Comparison of ENCODE assay signal across 8 cellular contexts in the genomic region with DNA sequence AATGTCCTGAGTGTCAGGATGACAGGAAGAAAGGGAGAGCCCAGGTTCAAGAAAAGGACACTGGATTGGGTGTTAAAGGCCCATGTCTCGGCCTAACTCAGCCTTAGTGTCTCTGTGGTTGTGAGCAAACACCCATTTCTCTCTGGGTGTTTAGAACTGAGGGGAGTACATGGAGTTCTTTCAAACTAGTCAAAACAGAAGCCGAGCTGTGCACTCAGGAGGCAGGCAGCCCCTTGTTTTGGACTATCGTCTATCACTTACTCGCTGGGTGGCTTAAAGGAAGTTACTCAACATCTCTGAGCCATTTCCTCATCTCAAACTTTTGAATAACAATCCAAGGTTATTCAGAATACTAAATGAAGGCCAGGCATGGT. TPM values are rescaled to one million over a fixed set of nuclear protein-coding genes. Genes with fewer than 3 reads are reported as not detected.
A peak's percentile ranks its signal among the peaks of the same experiment; 100 is the strongest.
DNase-seq lines count a peak whose midpoint lies in the region; ATAC-seq, FAIRE-seq and TF ChIP-seq lines count a peak whose summit lies in the region.

No MANE protein-coding gene starts in this region.

- DNase-seq in activated CD4-positive, alpha-beta T cell treated with anti-CD3 and anti-CD28 coated beads for 48 hours = peak; percentile 74
- DNase-seq in activated CD4-positive, alpha-beta T cell treated with anti-CD3 and anti-CD28 coated beads for 1 hour = no peak
- peak; percentile 44 for DNase-seq in activated T-cell treated with anti-CD3 and anti-CD28 coated beads, Interleukin-2, amount 50 U/mL, for 1 hour
- DNase-seq in immature natural killer cell = peak; percentile 57 to 71 (median 60)
- peak; percentile 51 for DNase-seq in stimulated activated naive CD8-positive, alpha-beta T cell treated with anti-CD3 and anti-CD28 coated beads, Interleukin-15, Interleukin-2, amounts not matched to agents 100 U/mL and 50 U/mL, for 24 hours
- no peak for DNase-seq in kidney
- DNase-seq in GM13977 (ENCODE audit: low spot score) = no peak

- H3K36me3 Mint-ChIP-seq in immature natural killer cell = no peaks in the 10 kb centered on the region

- in situ Hi-C loops in GM13977 (cut with MboI; ENCODE audit: low pct_unique_long_range_greater_than_20kb, low sequenced_read_pairs, unreplicated experiment) = no loop called here

- no peaks in the 10 kb centered on the region for H3K36me3 ChIP-seq in kidney (ENCODE audit: control insufficient read depth in 1 of 2, insufficient read depth in 2 of 2, low read length in 2 of 2)

- peak overlapping the region; percentile 94 to 98 (median 95) for H3K27ac Mint-ChIP-seq in immature natural killer cell

- no peaks in the 10 kb centered on the region for H3K4me1 ChIP-seq in kidney (ENCODE audit: control insufficient read depth in 1 of 2, insufficient read depth in 1 of 2, low read depth in 1 of 2, low read length in 2 of 2)

- H3K9ac ChIP-seq in kidney (ENCODE audit: low read length in 2 of 2) = peak overlapping the region in 1 of 2 donors; percentile 34

- H3K9me3 ChIP-seq in kidney (ENCODE audit: control insufficient read depth in 1 of 2, low read length in 2 of 2) = no peaks in the 10 kb centered on the region

- no peaks in the 10 kb centered on the region for H3K9me3 Mint-ChIP-seq in immature natural killer cell

- peak; percentile 55 for ATAC-seq in stimulated activated naive CD8-positive, alpha-beta T cell treated with anti-CD3 and anti-CD28 coated beads, Interleukin-15, Interleukin-2, amounts not matched to agents 100 U/mL and 50 U/mL, for 24 hours
- ATAC-seq in HG02885 (IDR thresholded peaks at IDR 0.05; ENCODE audit: poor library complexity, unreplicated experiment) = no peak

- H3K27ac ChIP-seq in kidney (ENCODE audit: low read depth in 2 of 2, low read length in 2 of 2) = peak overlapping the region in 1 of 2 donors; percentile 20

- TF ChIP-seq CTCF in kidney (IDR thresholded peaks at IDR 0.05; ENCODE audit: borderline replicate concordance, extremely low read depth, insufficient read depth) (no peak), GM13977 (IDR thresholded peaks at IDR 0.05; ENCODE audit: extremely low read depth, insufficient read depth, missing control alignments) (no peak)

- intact Hi-C loops in kidney (cut with DNase I) = no loop called here

- peak overlapping the region; percentile 38 to 86 (median 76) for H3K4me3 Mint-ChIP-seq in immature natural killer cell

- no peak for FAIRE-seq in kidney (lab: Jason Lieb, UNC)

- H3K4me1 Mint-ChIP-seq in immature natural killer cell = peaks cover 77 to 82% of the 10 kb centered on the region in 2 donors

- no peak overlapping the region for H3K4me3 ChIP-seq in kidney (ENCODE audit: low read length in 2 of 2)

- peaks cover 2 to 18% (median 11%) of the 10 kb centered on the region in 3 donors for H3K27me3 Mint-ChIP-seq in immature natural killer cell (ENCODE audit: low read depth in 3 of 3)

RNA-seq across cellular contexts. Expression of a gene that starts 40.0 kb away (rescaled TPM):
- 10 to 100 TPM in 2 of 3 donors, 1 to 10 TPM in 1; 5.1 to 17.2 (median 10.5) TPM for polyA plus RNA-seq in immature natural killer cell
- total RNA-seq in kidney = 12.3 TPM
- polyA plus RNA-seq in kidney (ENCODE audit: insufficient read depth, low read depth, low replicate concordance) = 9.7 TPM

RNA-seq across cellular contexts. Expression of a gene that starts 40.9 kb away (rescaled TPM):
- polyA plus RNA-seq in immature natural killer cell (1 to 10 TPM; 2.8 to 8.8 (median 4.9) TPM), kidney (ENCODE audit: insufficient read depth, low read depth, low replicate concordance) (20.4 TPM)
- 24.9 TPM for total RNA-seq in kidney

RNA-seq across cellular contexts. Expression of a gene that starts 46.4 kb away (rescaled TPM):
- 10 to 100 TPM in 2 of 3 donors, 1 to 10 TPM in 1; 7.6 to 19.6 (median 14.7) TPM for polyA plus RNA-seq in immature natural killer cell
- 75.9 TPM for total RNA-seq in kidney
- polyA plus RNA-seq in kidney (ENCODE audit: insufficient read depth, low read depth, low replicate concordance) = 34.3 TPM

Comparison
In these comparisons a context has a peak if more than half of its experiments do, and no peak if none do; other contexts are left out.
1. DNase-seq: peak in activated CD4-positive, alpha-beta T cell treated with anti-CD3 and anti-CD28 coated beads for 48 hours (single experiment), activated T-cell treated with anti-CD3 and anti-CD28 coated beads, Interleukin-2, amount 50 U/mL, for 1 hour (single experiment), immature natural killer cell (3 of 3) and stimulated activated naive CD8-positive, alpha-beta T cell treated with anti-CD3 and anti-CD28 coated beads, Interleukin-15, Interleukin-2, amounts not matched to agents 100 U/mL and 50 U/mL, for 24 hours (single experiment); none in activated CD4-positive, alpha-beta T cell treated with anti-CD3 and anti-CD28 coated beads for 1 hour (single experiment), kidney (single experiment) and GM13977 (single experiment).